In genomic region chr12:28550757-28551381, GRCh38 we compare ENCODE assay signal across 13 cellular contexts.
DNase-seq lines count a peak whose midpoint lies in the region; ATAC-seq, FAIRE-seq and TF ChIP-seq lines count a peak whose summit lies in the region.
"Had no signal": no experiment of that assay in that cellular context is flagged by ENCODE, and none has a peak within 500 bp of the region (broad histone marks: within the 10 kb centered on the region; RNA-seq: fewer than 3 reads in every experiment).

No MANE protein-coding gene starts in this region.

- peak overlapping the region; percentile 55; the same call in 1 of the 2 replicates for H3K27ac Mint-ChIP-seq in GM23338
- H3K27ac Mint-ChIP-seq: activated CD4-positive, alpha-beta T cell treated with anti-CD3 and anti-CD28 coated beads, Interleukin-2, amount 10 ng/mL, durations not matched to agents 24 days and 14 days; activated naive CD8-positive, alpha-beta T cell treated with anti-CD3 and anti-CD28 coated beads, Interleukin-2, amount 50 U/mL, for 24 hours; IgD-negative memory B cell had no signal

- no peak for TF ChIP-seq RAD21 in SK-N-SH (IDR thresholded peaks at IDR 0.05; ENCODE audit: low read length)

- H3K4me2 ChIP-seq in GM23338 (no peak overlapping the region), SK-N-SH (peak overlapping the region; percentile 61; the same call in 1 of the 2 replicates)

- no peaks in the 10 kb centered on the region for H3K79me2 ChIP-seq in GM23338 (replicated peaks; ENCODE audit: insufficient read depth)
- no peaks in the 10 kb centered on the region for H3K79me2 ChIP-seq in SK-N-SH (ENCODE audit: insufficient read depth)

- H3K4me3 Mint-ChIP-seq in GM23338: no peak overlapping the region
- H3K4me3 Mint-ChIP-seq: activated CD4-positive, alpha-beta T cell treated with anti-CD3 and anti-CD28 coated beads, Interleukin-2, amount 10 ng/mL, durations not matched to agents 24 days and 14 days; activated naive CD8-positive, alpha-beta T cell treated with anti-CD3 and anti-CD28 coated beads, Interleukin-2, amount 50 U/mL, for 24 hours; IgD-negative memory B cell had no signal

- H2AFZ ChIP-seq in GM23338 (no peak overlapping the region), SK-N-SH (ENCODE audit: low read depth) (no peak overlapping the region)

- CTCF ChIA-PET in SK-N-SH (lab: Yijun Ruan, JAX): no interaction called here

- no peaks in the 10 kb centered on the region for H3K9me3 Mint-ChIP-seq in GM23338
- H3K9me3 Mint-ChIP-seq: activated CD4-positive, alpha-beta T cell treated with anti-CD3 and anti-CD28 coated beads, Interleukin-2, amount 10 ng/mL, durations not matched to agents 24 days and 14 days; activated naive CD8-positive, alpha-beta T cell treated with anti-CD3 and anti-CD28 coated beads, Interleukin-2, amount 50 U/mL, for 24 hours; IgD-negative memory B cell had no signal

- no peaks in the 10 kb centered on the region for H3F3A ChIP-seq in GM23338 (replicated peaks; ENCODE audit: low read depth)
- peaks cover 12% of the 10 kb centered on the region for H3F3A ChIP-seq in SK-N-SH (replicated peaks; ENCODE audit: insufficient read depth)

- TF ChIP-seq EP300 in SK-N-SH (IDR thresholded peaks at IDR 0.05; ENCODE audit: borderline replicate concordance in 1 of 2, low read depth in 1 of 2, low read length in 1 of 2): peak; percentile 28 to 71; a peak in 1 of 4 replicates

- no peaks in the 10 kb centered on the region for H3K27me3 ChIP-seq in GM23338 (ENCODE audit: insufficient read depth)
- H3K27me3 ChIP-seq in SK-N-SH (ENCODE audit: insufficient read depth): no peaks in the 10 kb centered on the region
- no peaks in the 10 kb centered on the region for H3K27me3 ChIP-seq in small intestine (ENCODE audit: control insufficient read depth in 2 of 2, insufficient read depth in 2 of 2, low read length in 2 of 2)
- H3K27me3 ChIP-seq: heart left ventricle, stomach had no signal

- FAIRE-seq in small intestine (lab: Jason Lieb, UNC): no peak

- no peak for TF ChIP-seq CTCF in GM23338 (conservative IDR thresholded peaks at IDR 0.05; ENCODE audit: low read depth in 2 of 2)
- TF ChIP-seq CTCF in SK-N-SH (IDR thresholded peaks at IDR 0.05): no peak

- H3K4me3 ChIP-seq in GM23338 (no peak overlapping the region), SK-N-SH (ENCODE audit: low read depth in 2 of 2, low read length in 1 of 2) (no peak overlapping the region), small intestine (ENCODE audit: low read depth in 1 of 2, low read length in 2 of 2) (no peak overlapping the region)
- H3K4me3 ChIP-seq: heart left ventricle, stomach had no signal

- no peak for ATAC-seq in GM23338
- ATAC-seq in GM21737 (IDR thresholded peaks at IDR 0.05; ENCODE audit: unreplicated experiment): no peak
- ATAC-seq: activated naive CD8-positive, alpha-beta T cell treated with anti-CD3 and anti-CD28 coated beads, Interleukin-2, amount 50 U/mL, for 24 hours had no signal

- H3K9me2 ChIP-seq in GM23338 (ENCODE audit: insufficient read depth) (no peaks in the 10 kb centered on the region), SK-N-SH (no peaks in the 10 kb centered on the region)

- DNase-seq in GM23338 (ENCODE audit: low spot score) (no peak), SK-N-SH (no peak), fibroblast of the conjunctiva (ENCODE audit: low read depth) (peak; percentile 70), small intestine (peak; percentile 10), NCI-H510A treated with DMSO at 0.1 percent for 48 hours (lab: John Stamatoyannopoulos, UW) (no peak)
- DNase-seq in stimulated activated CD4-positive, alpha-beta T cell treated with anti-CD3 and anti-CD28 coated beads, Interleukin-1b, Interleukin-23, amount 100 ng/mL, for 48 hours: no peak
- DNase-seq: activated CD4-positive, alpha-beta T cell treated with anti-CD3 and anti-CD28 coated beads, Interleukin-2, amount 10 ng/mL, durations not matched to agents 24 days and 14 days; activated naive CD8-positive, alpha-beta T cell treated with anti-CD3 and anti-CD28 coated beads, Interleukin-2, amount 50 U/mL, for 24 hours; heart left ventricle; stimulated activated CD4-positive, alpha-beta T cell treated with anti-CD3 and anti-CD28 coated beads, Interleukin-12 subunit alpha, Interleukin-12 subunit beta, amount 100 ng/mL, for 4 hours; stomach had no signal

- H3K27ac ChIP-seq in GM23338 (ENCODE audit: low read depth) (no peak overlapping the region), SK-N-SH (ENCODE audit: low read depth in 2 of 2, low read length in 1 of 2) (peak overlapping the region in 1 of 2 experiments; percentile 76; a peak in 3 of 4 replicates), small intestine (ENCODE audit: low read depth in 1 of 2, low read length in 1 of 2) (no peak overlapping the region)
- H3K27ac ChIP-seq: stomach had no signal

- POLR2A ChIA-PET in SK-N-SH (lab: Yijun Ruan, JAX): no interaction called here

- no peak overlapping the region; the same call in 1 of the 2 replicates for H3K9ac ChIP-seq in SK-N-SH

- H4K20me1 ChIP-seq in GM23338 (replicated peaks; ENCODE audit: insufficient read depth): no peaks in the 10 kb centered on the region
- H4K20me1 ChIP-seq in SK-N-SH (ENCODE audit: insufficient read depth): no peaks in the 10 kb centered on the region

- H3K9me3 ChIP-seq in SK-N-SH: no peaks in the 10 kb centered on the region
- H3K9me3 ChIP-seq in small intestine (ENCODE audit: control insufficient read depth, low read depth): no peaks in the 10 kb centered on the region
- H3K9me3 ChIP-seq: heart left ventricle, stomach had no signal

- peaks cover 24% of the 10 kb centered on the region for H3K4me1 Mint-ChIP-seq in GM23338
- H3K4me1 Mint-ChIP-seq: IgD-negative memory B cell had no signal

- H3K36me3 ChIP-seq in GM23338 (ENCODE audit: insufficient read depth) (no peaks in the 10 kb centered on the region), SK-N-SH (replicated peaks in 1 of 2; ENCODE audit: control insufficient read depth in 1 of 2, insufficient read depth in 2 of 2, low read length in 1 of 2) (no peaks in the 10 kb centered on the region), small intestine (ENCODE audit: control insufficient read depth in 2 of 2, insufficient read depth in 2 of 2, low read length in 2 of 2) (no peaks in the 10 kb centered on the region)
- H3K36me3 ChIP-seq: stomach had no signal

- WGBS in SK-N-SH (ENCODE audit: low lambda C conversion rate): 11% methylated on average over 4 of the region's 4 CpGs
- WGBS in small intestine, 3 donors: 61 to 66% (median 66%) methylated on average over 4 of the region's 4 CpGs

- no peaks in the 10 kb centered on the region for H3K36me3 Mint-ChIP-seq in GM23338 (ENCODE audit: low read depth)

- H3K27me3 Mint-ChIP-seq in GM23338 (ENCODE audit: insufficient read depth, low read depth, poor library complexity): no peaks in the 10 kb centered on the region
- H3K27me3 Mint-ChIP-seq: activated CD4-positive, alpha-beta T cell treated with anti-CD3 and anti-CD28 coated beads, Interleukin-2, amount 10 ng/mL, durations not matched to agents 24 days and 14 days; activated naive CD8-positive, alpha-beta T cell treated with anti-CD3 and anti-CD28 coated beads, Interleukin-2, amount 50 U/mL, for 24 hours; IgD-negative memory B cell had no signal

- H3K4me1 ChIP-seq in GM23338 (ENCODE audit: insufficient read depth) (peaks cover 15% of the 10 kb centered on the region), SK-N-SH (ENCODE audit: control insufficient read depth in 1 of 2, insufficient read depth in 2 of 2, low read depth in 1 of 2, low read length in 1 of 2) (no peaks in the 10 kb centered on the region; a peak in 2 of 4 replicates), small intestine (ENCODE audit: control insufficient read depth in 2 of 2, insufficient read depth in 1 of 2, low read depth in 1 of 2, low read length in 1 of 2) (no peaks in the 10 kb centered on the region)
- H3K4me1 ChIP-seq: stomach had no signal

TF ChIP-seq in GM23338, 12 proteins besides CTCF, POLR2A, EP300 and RAD21:
- TF ChIP-seq ZNF114 (CRISPR knock-in tag; IDR thresholded peaks at IDR 0.05) (no peak), ZNF331 (CRISPR knock-in tag; IDR thresholded peaks at IDR 0.05; ENCODE audit: low read depth) (no peak), STAT1 (IDR thresholded peaks at IDR 0.05; ENCODE audit: unreplicated experiment) (no peak), POLR2AphosphoS5 (IDR thresholded peaks at IDR 0.05; ENCODE audit: low read depth) (no peak), ETS1 (IDR thresholded peaks at IDR 0.05) (no peak), EZH2 (IDR thresholded peaks at IDR 0.05; ENCODE audit: low read depth, unreplicated experiment) (no peak)

TF ChIP-seq in SK-N-SH, 30 proteins besides CTCF, POLR2A, EP300 and RAD21 (continues in another document):
- TF ChIP-seq, protein P1, sequence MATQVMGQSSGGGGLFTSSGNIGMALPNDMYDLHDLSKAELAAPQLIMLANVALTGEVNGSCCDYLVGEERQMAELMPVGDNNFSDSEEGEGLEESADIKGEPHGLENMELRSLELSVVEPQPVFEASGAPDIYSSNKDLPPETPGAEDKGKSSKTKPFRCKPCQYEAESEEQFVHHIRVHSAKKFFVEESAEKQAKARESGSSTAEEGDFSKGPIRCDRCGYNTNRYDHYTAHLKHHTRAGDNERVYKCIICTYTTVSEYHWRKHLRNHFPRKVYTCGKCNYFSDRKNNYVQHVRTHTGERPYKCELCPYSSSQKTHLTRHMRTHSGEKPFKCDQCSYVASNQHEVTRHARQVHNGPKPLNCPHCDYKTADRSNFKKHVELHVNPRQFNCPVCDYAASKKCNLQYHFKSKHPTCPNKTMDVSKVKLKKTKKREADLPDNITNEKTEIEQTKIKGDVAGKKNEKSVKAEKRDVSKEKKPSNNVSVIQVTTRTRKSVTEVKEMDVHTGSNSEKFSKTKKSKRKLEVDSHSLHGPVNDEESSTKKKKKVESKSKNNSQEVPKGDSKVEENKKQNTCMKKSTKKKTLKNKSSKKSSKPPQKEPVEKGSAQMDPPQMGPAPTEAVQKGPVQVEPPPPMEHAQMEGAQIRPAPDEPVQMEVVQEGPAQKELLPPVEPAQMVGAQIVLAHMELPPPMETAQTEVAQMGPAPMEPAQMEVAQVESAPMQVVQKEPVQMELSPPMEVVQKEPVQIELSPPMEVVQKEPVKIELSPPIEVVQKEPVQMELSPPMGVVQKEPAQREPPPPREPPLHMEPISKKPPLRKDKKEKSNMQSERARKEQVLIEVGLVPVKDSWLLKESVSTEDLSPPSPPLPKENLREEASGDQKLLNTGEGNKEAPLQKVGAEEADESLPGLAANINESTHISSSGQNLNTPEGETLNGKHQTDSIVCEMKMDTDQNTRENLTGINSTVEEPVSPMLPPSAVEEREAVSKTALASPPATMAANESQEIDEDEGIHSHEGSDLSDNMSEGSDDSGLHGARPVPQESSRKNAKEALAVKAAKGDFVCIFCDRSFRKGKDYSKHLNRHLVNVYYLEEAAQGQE (IDR thresholded peaks at IDR 0.05; ENCODE audit: low read depth, low read length): no peak
- TF ChIP-seq FOXJ3 (CRISPR knock-in tag; IDR thresholded peaks at IDR 0.05) (no peak), NRF1 (IDR thresholded peaks at IDR 0.05; ENCODE audit: low read depth, low read length) (no peak)

Comparison
In these comparisons a context has a peak if more than half of its experiments do, and no peak if none do; other contexts are left out.
1. DNase-seq: peak in fibroblast of the conjunctiva (single experiment) and small intestine (single experiment); none in GM23338 (single experiment), SK-N-SH (single experiment), stimulated activated CD4-positive, alpha-beta T cell treated with anti-CD3 and anti-CD28 coated beads, Interleukin-1b, Interleukin-23, amount 100 ng/mL, for 48 hours (single experiment) and NCI-H510A treated with DMSO at 0.1 percent for 48 hours (single experiment).